ENCODE assay signal across 9 cellular contexts in genomic region chr12:6182279-6182898, GRCh38. TPM values are rescaled to one million over a fixed set of nuclear protein-coding genes. Genes with fewer than 3 reads are reported as not detected.
DNase-seq lines count a peak whose midpoint lies in the region; ATAC-seq and TF ChIP-seq lines count a peak whose summit lies in the region.
"Had no signal": no experiment of that assay in that cellular context is flagged by ENCODE, and none has a peak within 500 bp of the region (broad histone marks: within the 10 kb centered on the region; RNA-seq: fewer than 3 reads in every experiment).

No MANE protein-coding gene starts in this region.

- H3K9me3 ChIP-seq in BLaER1 = no peaks in the 10 kb centered on the region
- H3K9me3 ChIP-seq in esophagus (ENCODE audit: control insufficient read depth in 2 of 2, insufficient read depth in 1 of 2, low read depth in 1 of 2, low read length in 1 of 2) = no peaks in the 10 kb centered on the region

- H3K27ac ChIP-seq in BLaER1 = 0 out of 2 replicates have a peak overlapping the region, but pooled peaks have one; percentile 12
- H3K27ac ChIP-seq in esophagus (ENCODE audit: low read depth in 2 of 2, low read length in 1 of 2) = peak overlapping the region; percentile 92 to 95

- no peaks in the 10 kb centered on the region for H3K27me3 Mint-ChIP-seq in osteocyte (ENCODE audit: unreplicated experiment)

- H3K4me3 ChIP-seq in BLaER1 (no peak overlapping the region), esophagus (ENCODE audit: low read depth in 1 of 2, low read length in 2 of 2) (no peak overlapping the region)

- H3K4me2 ChIP-seq in BLaER1 = peak overlapping the region; percentile 67

- no peaks in the 10 kb centered on the region for H4K20me1 ChIP-seq in BLaER1

- H3K4me3 Mint-ChIP-seq in osteocyte (ENCODE audit: unreplicated experiment) = peak overlapping the region; percentile 39

- no peak overlapping the region for H3K27ac Mint-ChIP-seq in osteocyte (ENCODE audit: unreplicated experiment)

- DNase-seq in NCI-H2171 (lab: John Stamatoyannopoulos, UW) (peak; percentile 82), osteocyte (ENCODE audit: extremely low spot score, unreplicated experiment) (peak; percentile 97), COR-L47 (lab: John Stamatoyannopoulos, UW) (no peak), kidney tubule cell (ENCODE audit: low spot score) (no peak)
- DNase-seq in activated naive CD4-positive, alpha-beta T cell (lab: John Stamatoyannopoulos, UW) = no peak

- TF ChIP-seq CTCF in osteocyte (IDR thresholded peaks at IDR 0.05) = no peak

- H3K4me1 Mint-ChIP-seq in osteocyte (ENCODE audit: unreplicated experiment) = peaks cover 8% of the 10 kb centered on the region

- H3K27me3 ChIP-seq in BLaER1 (no peaks in the 10 kb centered on the region), esophagus (ENCODE audit: control insufficient read depth in 1 of 2, insufficient read depth in 2 of 2, low read length in 2 of 2) (no peaks in the 10 kb centered on the region)

- 0 out of 2 replicates have a peak overlapping the region, but pooled peaks have one; percentile 22 for H3K9ac ChIP-seq in BLaER1

- H3K4me1 ChIP-seq in BLaER1 (peaks cover 39% of the 10 kb centered on the region), esophagus (ENCODE audit: control insufficient read depth in 2 of 2, insufficient read depth in 2 of 2, low read length in 1 of 2) (peaks cover 0 to 32% of the 10 kb centered on the region in 2 donors)

- ATAC-seq in HG03439 (IDR thresholded peaks at IDR 0.05; ENCODE audit: unreplicated experiment) = no peak
- ATAC-seq: Panc1 had no signal

- no peaks in the 10 kb centered on the region for H3K36me3 Mint-ChIP-seq in osteocyte (ENCODE audit: unreplicated experiment)

- H3K36me3 ChIP-seq in BLaER1 = no peaks in the 10 kb centered on the region
- no peaks in the 10 kb centered on the region for H3K36me3 ChIP-seq in esophagus (ENCODE audit: control insufficient read depth in 2 of 2, insufficient read depth in 2 of 2, low read length in 1 of 2)

- no peaks in the 10 kb centered on the region for H3K9me3 Mint-ChIP-seq in osteocyte (ENCODE audit: unreplicated experiment)

- WGBS in esophagus, 2 donors = 27 to 36% methylated on average over 19 of the region's 19 CpGs

RNA-seq across cellular contexts. Expression of gene CD9, which starts 17.8 kb away (rescaled TPM):
- polyA plus RNA-seq in esophagus = 100 to 1,000 TPM; 467 to 898 TPM
- 77.1 and 84.5 TPM in 2 replicates for total RNA-seq in osteocyte

RNA-seq across cellular contexts. Expression of gene VWF, which starts 57.9 kb away (rescaled TPM):
- polyA plus RNA-seq in esophagus = 10 to 100 TPM; 14.8 to 38.4 TPM
- total RNA-seq in osteocyte = 0.13 and 0.31 TPM in 2 replicates

Comparison
In these comparisons a context has a peak if more than half of its experiments do, and no peak if none do; other contexts are left out.
1. DNase-seq: peak in NCI-H2171 (single experiment) and osteocyte (single experiment); none in COR-L47 (single experiment), activated naive CD4-positive, alpha-beta T cell (0 of 4) and kidney tubule cell (single experiment).